Comparison of ENCODE assay signal across 8 cellular contexts in the genomic region with DNA sequence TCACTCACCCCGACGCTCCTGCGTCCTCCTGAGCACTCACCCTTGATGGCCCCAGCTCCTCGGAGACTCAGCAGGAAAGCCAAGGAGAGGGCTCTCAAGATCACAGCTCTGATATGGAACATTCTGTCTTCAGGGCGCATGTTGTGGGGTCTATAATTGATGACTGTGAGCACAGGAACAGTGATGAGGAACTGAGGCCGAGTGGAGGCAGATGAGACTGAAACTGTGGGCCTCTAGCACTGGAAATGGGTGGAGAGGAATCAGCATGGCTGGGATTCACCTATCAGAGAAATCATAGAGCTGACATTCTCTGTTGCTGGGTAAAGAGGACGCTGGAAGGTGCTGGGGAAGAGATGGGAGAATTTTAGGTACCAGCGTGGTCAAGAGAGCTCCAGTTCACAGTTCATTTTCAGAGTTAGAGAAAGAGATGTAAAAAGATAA. TPM values are rescaled to one million over a fixed set of nuclear protein-coding genes. Genes with fewer than 3 reads are reported as not detected.
DNase-seq lines count a peak whose midpoint lies in the region; ATAC-seq and TF ChIP-seq lines count a peak whose summit lies in the region.

Gene HLA-DPA1 (minus strand): TSS at position 219 of the 441 bp plus-strand sequence.

- peak within 1 kb of the TSS in 3 of 4 donors; percentile 28 to 67 (median 45) for H3K27ac ChIP-seq in gastroesophageal sphincter

- peak; percentile 69 for ATAC-seq in GM21390 (IDR thresholded peaks at IDR 0.05; ENCODE audit: unreplicated experiment)
- peak; percentile 77 for ATAC-seq in gastroesophageal sphincter
- no peak for ATAC-seq in HG03139 (IDR thresholded peaks at IDR 0.05; ENCODE audit: unreplicated experiment)

- no peaks in the 10 kb centered on the region for H3K36me3 Mint-ChIP-seq in mesothelial cell of epicardium

- TF ChIP-seq POLR2A in GM10847 (IDR thresholded peaks at IDR 0.05; ENCODE audit: extremely low read depth, insufficient read length) (peak; percentile 85), gastroesophageal sphincter (IDR thresholded peaks at IDR 0.05) (peak; percentile 35 to 40)

- H3K9me3 ChIP-seq in gastroesophageal sphincter: no peaks in the 10 kb centered on the region

- H3K27ac Mint-ChIP-seq in mesothelial cell of epicardium: no peak within 1 kb of the TSS

- peaks cover 0 to 10% of the 10 kb centered on the region in 2 donors for H3K36me3 ChIP-seq in gastroesophageal sphincter

- H3K4me1 ChIP-seq in gastroesophageal sphincter: no peaks in the 10 kb centered on the region

- H3K9me3 Mint-ChIP-seq in mesothelial cell of epicardium: no peaks in the 10 kb centered on the region

- peaks cover 7% of the 10 kb centered on the region for H3K4me1 Mint-ChIP-seq in mesothelial cell of epicardium

- TF ChIP-seq CTCF in gastroesophageal sphincter (IDR thresholded peaks at IDR 0.05): no peak
- no peak for TF ChIP-seq CTCF in mesothelial cell of epicardium (IDR thresholded peaks at IDR 0.05; ENCODE audit: unreplicated experiment)

- peak; percentile 28 for DNase-seq in HT1080 (ENCODE audit: low read depth)
- DNase-seq in activated CD4-positive, alpha-beta T cell treated with anti-CD3 and anti-CD28 coated beads, Interleukin-2, amount 50 U/mL, for 48 hours: peak; percentile 33 to 47
- peak; percentile 47 for DNase-seq in putamen (ENCODE audit: low spot score)
- no peak for DNase-seq in mesothelial cell of epicardium (ENCODE audit: low spot score in 2 of 2, unreplicated experiment in 2 of 2)

- peak within 1 kb of the TSS; percentile 27 to 39 for H3K4me3 ChIP-seq in gastroesophageal sphincter

- H3K27me3 ChIP-seq in gastroesophageal sphincter: peaks cover 19% of the 10 kb centered on the region

- TF ChIP-seq EP300 in gastroesophageal sphincter (IDR thresholded peaks at IDR 0.05): no peak

- peaks cover 20% of the 10 kb centered on the region for H3K27me3 Mint-ChIP-seq in mesothelial cell of epicardium (ENCODE audit: low read depth)

- WGBS in gastroesophageal sphincter (ENCODE audit: low coverage in 1 of 2), 2 donors: 41 to 54% methylated on average over 5 to 8 of the region's 8 CpGs

- no peak within 1 kb of the TSS for H3K4me3 Mint-ChIP-seq in mesothelial cell of epicardium

RNA-seq across cellular contexts. Expression of gene HLA-DPA1, which starts in this region (rescaled TPM):
- total RNA-seq in HT1080 (2014; rRNA removed; shearing (Covaris generic)): 2.2 and 8.9 TPM in 2 replicates
- 7.0 and 8.3 TPM in 2 replicates for polyA plus RNA-seq in HT1080 (2015; cell fraction: cytosol; rRNA removed)
- 8.8 and 9.3 TPM in 2 replicates for polyA plus RNA-seq in HT1080 (2015; cell fraction: nucleus; rRNA removed)
- total RNA-seq in gastroesophageal sphincter (100 to 1,000 TPM in 1 of 4 donors, 10 to 100 TPM in 3; 20.2 to 125 (median 45.4) TPM), mesothelial cell of epicardium (2.0 to 2.2 TPM (median 2.0 TPM) in 3 replicates)

Comparison
In these comparisons a context has a peak if more than half of its experiments do, and no peak if none do; other contexts are left out.
1. DNase-seq: peak in HT1080 (single experiment), activated CD4-positive, alpha-beta T cell treated with anti-CD3 and anti-CD28 coated beads, Interleukin-2, amount 50 U/mL, for 48 hours (2 of 2) and putamen (single experiment); none in mesothelial cell of epicardium (0 of 2).